Comparison of ENCODE assay signal across 21 cellular contexts in genomic region chr1:25872708-25873107, GRCh38. TPM values are rescaled to one million over a fixed set of nuclear protein-coding genes. Genes with fewer than 3 reads are reported as not detected.
DNase-seq lines count a peak whose midpoint lies in the region; ATAC-seq, FAIRE-seq and TF ChIP-seq lines count a peak whose summit lies in the region.
"Had no signal": no experiment of that assay in that cellular context is flagged by ENCODE, and none has a peak within 500 bp of the region (broad histone marks: within the 10 kb centered on the region; RNA-seq: fewer than 3 reads in every experiment).

No MANE protein-coding gene starts in this region.

- H3K9me3 ChIP-seq in kidney (ENCODE audit: control insufficient read depth in 1 of 2, low read length in 2 of 2), result no peaks in the 10 kb centered on the region
- no peaks in the 10 kb centered on the region for H3K9me3 ChIP-seq in CD8-positive, alpha-beta memory T cell (ENCODE audit: low read length)
- H3K9me3 ChIP-seq: A549 had no signal

- TF ChIP-seq CTCF in KMS-11 (conservative IDR thresholded peaks at IDR 0.05; ENCODE audit: low read depth, low read length) (no peak), activated B cell treated with CpG ODN at 0.5 μM for 24 hours (IDR thresholded peaks at IDR 0.05) (no peak), kidney (IDR thresholded peaks at IDR 0.05; ENCODE audit: borderline replicate concordance, extremely low read depth, insufficient read depth) (no peak)

- H3K4me1 ChIP-seq in KMS-11 (ENCODE audit: low read depth, poor library complexity, severe bottlenecking) (peaks cover 17% of the 10 kb centered on the region), kidney (ENCODE audit: control insufficient read depth in 1 of 2, insufficient read depth in 1 of 2, low read depth in 1 of 2, low read length in 2 of 2) (peaks cover 39 to 62% of the 10 kb centered on the region in 2 donors)
- H3K4me1 ChIP-seq in CD8-positive, alpha-beta memory T cell (ENCODE audit: insufficient read depth, low read length), result peaks cover 11% of the 10 kb centered on the region

- POLR2A ChIA-PET in activated B cell treated with CpG ODN at 0.5 μM for 24 hours (lab: Charles Lee), result no interaction called here
- POLR2A ChIA-PET in CD8-positive, alpha-beta memory T cell (lab: Charles Lee), result no interaction called here

- H3K27ac ChIP-seq in KMS-11 (no peak overlapping the region), kidney (ENCODE audit: low read depth in 2 of 2, low read length in 2 of 2) (peak overlapping the region; percentile 37 to 47)
- H3K27ac ChIP-seq in CD8-positive, alpha-beta memory T cell (ENCODE audit: low read depth, low read length), result no peak overlapping the region
- H3K27ac ChIP-seq: cardiac muscle cell had no signal

- 0 out of 2 replicates have a peak, but pooled peaks cover 4% of the 10 kb centered on the region for H3K27me3 ChIP-seq in KMS-11 (ENCODE audit: insufficient read depth, low read depth)
- no peaks in the 10 kb centered on the region for H3K27me3 ChIP-seq in CD8-positive, alpha-beta memory T cell (ENCODE audit: insufficient read depth, low read length, poor library complexity, severe bottlenecking)
- H3K27me3 ChIP-seq: cardiac muscle cell had no signal

- CTCF ChIA-PET in activated B cell treated with CpG ODN at 0.5 μM for 24 hours (lab: Charles Lee), result no interaction called here
- CTCF ChIA-PET in CD8-positive, alpha-beta memory T cell (lab: Charles Lee), result no interaction called here

- H3K36me3 ChIP-seq in KMS-11 (ENCODE audit: insufficient read depth) (no peaks in the 10 kb centered on the region), kidney (ENCODE audit: control insufficient read depth in 1 of 2, insufficient read depth in 2 of 2, low read length in 2 of 2) (no peaks in the 10 kb centered on the region)
- no peaks in the 10 kb centered on the region for H3K36me3 ChIP-seq in CD8-positive, alpha-beta memory T cell (ENCODE audit: insufficient read depth, low read length)
- H3K36me3 ChIP-seq: cardiac muscle cell had no signal

- no peaks in the 10 kb centered on the region for H3K9me3 Mint-ChIP-seq in activated B cell treated with CpG ODN at 0.5 μM for 24 hours
- no peaks in the 10 kb centered on the region for H3K9me3 Mint-ChIP-seq in CD8-positive, alpha-beta memory T cell
- H3K9me3 Mint-ChIP-seq: activated naive CD8-positive, alpha-beta T cell treated with anti-CD3 and anti-CD28 coated beads for 36 hours; activated T-cell treated with anti-CD3 and anti-CD28 coated beads, Interleukin-2, amount 50 U/mL, for 72 hours; CD4-positive, alpha-beta memory T cell had no signal

- FAIRE-seq in kidney (lab: Jason Lieb, UNC), result no peak
- FAIRE-seq: A549, TTC549 had no signal

- H3K27me3 Mint-ChIP-seq in activated B cell treated with CpG ODN at 0.5 μM for 24 hours, result no peaks in the 10 kb centered on the region
- H3K27me3 Mint-ChIP-seq in CD8-positive, alpha-beta memory T cell, result peaks cover 0 to 2% of the 10 kb centered on the region in 2 donors
- H3K27me3 Mint-ChIP-seq: CD4-positive, alpha-beta memory T cell had no signal

- intact Hi-C loops in activated B cell treated with CpG ODN at 0.5 μM for 24 hours (cut with micrococcal nuclease), result loop anchor here (10.0 kb wide), 2 partner anchors 362 to 1228 kb away; partner anchors contain the start of genes CEP85 and SRRM1
- intact Hi-C loops in kidney (cut with DNase I), result no loop called here

- peak; percentile 3 to 13 for DNase-seq in AML-193 (lab: John Stamatoyannopoulos, UW)
- no peak for DNase-seq in activated B cell treated with CpG ODN at 0.5 μM for 24 hours
- no peak for DNase-seq in kidney
- DNase-seq in CD8-positive, alpha-beta memory T cell, result no peak
- no peak for DNase-seq in activated effector memory CD4-positive, alpha-beta T cell treated with Interleukin-2 at 50 U/mL for 16 hours
- DNase-seq: activated CD4-positive, alpha-beta T cell treated with anti-CD3 and anti-CD28 coated beads, Interleukin-2, amount 50 U/mL, for 48 hours; activated naive CD8-positive, alpha-beta T cell treated with anti-CD3 and anti-CD28 coated beads for 36 hours; activated T-cell treated with anti-CD3 and anti-CD28 coated beads, Interleukin-2, amount 50 U/mL, for 72 hours; CD4-positive, alpha-beta memory T cell; effector CD4-positive, alpha-beta T cell; mesendoderm; NCI-H1092; NCI-H2081 treated with DMSO at 0.1 percent for 48 hours; NCI-H524; trophoblast cell had no signal

- no peaks in the 10 kb centered on the region for H4K20me1 ChIP-seq in KMS-11 (ENCODE audit: insufficient read depth)

- H3K9ac ChIP-seq in KMS-11, result no peak overlapping the region
- no peak overlapping the region for H3K9ac ChIP-seq in kidney (ENCODE audit: low read length in 2 of 2)

- peak overlapping the region; percentile 21 for H3K27ac Mint-ChIP-seq in activated B cell treated with CpG ODN at 0.5 μM for 24 hours
- no peak overlapping the region for H3K27ac Mint-ChIP-seq in CD8-positive, alpha-beta memory T cell
- H3K27ac Mint-ChIP-seq: activated naive CD8-positive, alpha-beta T cell treated with anti-CD3 and anti-CD28 coated beads for 36 hours; activated T-cell treated with anti-CD3 and anti-CD28 coated beads, Interleukin-2, amount 50 U/mL, for 72 hours had no signal

- peak overlapping the region; percentile 4; the same call in 1 of the 2 replicates for H3K4me2 ChIP-seq in KMS-11

- no peak overlapping the region for H3K4me3 Mint-ChIP-seq in activated B cell treated with CpG ODN at 0.5 μM for 24 hours
- no peak overlapping the region for H3K4me3 Mint-ChIP-seq in CD8-positive, alpha-beta memory T cell
- H3K4me3 Mint-ChIP-seq: activated naive CD8-positive, alpha-beta T cell treated with anti-CD3 and anti-CD28 coated beads for 36 hours; activated T-cell treated with anti-CD3 and anti-CD28 coated beads, Interleukin-2, amount 50 U/mL, for 72 hours had no signal

- H3K79me2 ChIP-seq in KMS-11 (ENCODE audit: insufficient read depth, low read depth), result no peaks in the 10 kb centered on the region

- H3K36me3 Mint-ChIP-seq in activated B cell treated with CpG ODN at 0.5 μM for 24 hours (ENCODE audit: low read depth), result no peaks in the 10 kb centered on the region
- H3K36me3 Mint-ChIP-seq in CD8-positive, alpha-beta memory T cell, result no peaks in the 10 kb centered on the region
- H3K36me3 Mint-ChIP-seq: activated naive CD8-positive, alpha-beta T cell treated with anti-CD3 and anti-CD28 coated beads for 36 hours; CD4-positive, alpha-beta memory T cell had no signal

- peaks cover 35% of the 10 kb centered on the region for H3K4me1 Mint-ChIP-seq in activated B cell treated with CpG ODN at 0.5 μM for 24 hours
- peaks cover 5 to 10% (median 8%) of the 10 kb centered on the region in 3 donors for H3K4me1 Mint-ChIP-seq in CD8-positive, alpha-beta memory T cell

- ATAC-seq in activated B cell treated with CpG ODN at 0.5 μM for 24 hours (ENCODE audit: low read depth), result no peak
- ATAC-seq in HG03469 (IDR thresholded peaks at IDR 0.05; ENCODE audit: unreplicated experiment), result no peak
- ATAC-seq in GM19351 (IDR thresholded peaks at IDR 0.05; ENCODE audit: unreplicated experiment), result no peak
- ATAC-seq: A549; activated T-cell treated with anti-CD3 and anti-CD28 coated beads, Interleukin-2, amount 50 U/mL, for 72 hours had no signal

- H3K4me3 ChIP-seq in KMS-11 (IDR thresholded peaks at IDR 0.05; ENCODE audit: insufficient read depth, low read depth, low read length) (no peak overlapping the region), kidney (ENCODE audit: low read length in 2 of 2) (peak overlapping the region; percentile 26 to 32)
- H3K4me3 ChIP-seq in CD8-positive, alpha-beta memory T cell (ENCODE audit: low read length), result no peak overlapping the region
- H3K4me3 ChIP-seq: A549, cardiac muscle cell had no signal

- no peak overlapping the region for H2AFZ ChIP-seq in KMS-11 (ENCODE audit: low read depth)

RNA-seq across cellular contexts. Expression of gene PAQR7, which starts 2.8 kb away (rescaled TPM):
- 3.7 and 4.6 TPM in 2 replicates for total RNA-seq in activated B cell treated with CpG ODN at 0.5 μM for 24 hours
- 52.0 TPM for total RNA-seq in kidney
- 30.2 TPM for polyA plus RNA-seq in kidney (ENCODE audit: insufficient read depth, low read depth, low replicate concordance)
- 1 to 10 TPM; 7.9 to 8.1 TPM for total RNA-seq in CD8-positive, alpha-beta memory T cell
- 0.09 TPM for polyA plus RNA-seq in CD8-positive, alpha-beta memory T cell

RNA-seq across cellular contexts. Expression of gene AUNIP, which starts 13.5 kb away (rescaled TPM):
- total RNA-seq in activated B cell treated with CpG ODN at 0.5 μM for 24 hours (0.42 and 0.64 TPM in 2 replicates), kidney (0.38 TPM)
- polyA plus RNA-seq in kidney (ENCODE audit: insufficient read depth, low read depth, low replicate concordance), result not detected
- 1 to 10 TPM; 7.3 to 7.4 TPM for total RNA-seq in CD8-positive, alpha-beta memory T cell
- not detected for polyA plus RNA-seq in CD8-positive, alpha-beta memory T cell
- total RNA-seq: CD4-positive, alpha-beta memory T cell had no signal
- polyA plus RNA-seq: CD4-positive, alpha-beta memory T cell had no signal

RNA-seq across cellular contexts. Expression of gene STMN1, which starts 33.5 kb away (rescaled TPM):
- total RNA-seq in activated B cell treated with CpG ODN at 0.5 μM for 24 hours (24.8 and 25.6 TPM in 2 replicates), kidney (50.4 TPM)
- polyA plus RNA-seq in kidney (ENCODE audit: insufficient read depth, low read depth, low replicate concordance), result 101 TPM
- 100 to 1,000 TPM; 306 to 325 TPM for total RNA-seq in CD8-positive, alpha-beta memory T cell
- 88.7 TPM for polyA plus RNA-seq in CD8-positive, alpha-beta memory T cell

RNA-seq across cellular contexts. Expression of gene MTFR1L, which starts 53.0 kb away (rescaled TPM):
- total RNA-seq in activated B cell treated with CpG ODN at 0.5 μM for 24 hours, result 34.6 and 35.3 TPM in 2 replicates
- total RNA-seq in kidney, result 66.6 TPM
- 108 TPM for polyA plus RNA-seq in kidney (ENCODE audit: insufficient read depth, low read depth, low replicate concordance)
- 10 to 100 TPM; 30.2 to 33.5 TPM for total RNA-seq in CD8-positive, alpha-beta memory T cell
- 29.7 TPM for polyA plus RNA-seq in CD8-positive, alpha-beta memory T cell

Comparison
In these comparisons a context has a peak if more than half of its experiments do, and no peak if none do; other contexts are left out.
1. DNase-seq: peak in AML-193 (2 of 2); none in activated B cell treated with CpG ODN at 0.5 μM for 24 hours (single experiment), kidney (single experiment), CD8-positive, alpha-beta memory T cell (0 of 5) and activated effector memory CD4-positive, alpha-beta T cell treated with Interleukin-2 at 50 U/mL for 16 hours (single experiment).
2. H3K27ac ChIP-seq: peak in kidney (2 of 2); none in KMS-11 (single experiment) and CD8-positive, alpha-beta memory T cell (single experiment).
3. H3K4me3 ChIP-seq: peak in kidney (2 of 2); none in KMS-11 (single experiment) and CD8-positive, alpha-beta memory T cell (single experiment).